ENCODE assay signal across 18 cellular contexts in genomic region chr11:73017024-73017751, GRCh38.
"Had no signal": no experiment of that assay in that cellular context is flagged by ENCODE, and none has a peak within 500 bp of the region (broad histone marks: within the 10 kb centered on the region; RNA-seq: fewer than 3 reads in every experiment).

No MANE protein-coding gene starts in this region.

- H3K4me1 ChIP-seq: uterus had no signal

- FAIRE-seq: endothelial cell of umbilical vein had no signal

- H3K4me1 Mint-ChIP-seq: mesothelial cell of epicardium had no signal

- DNase-seq: activated CD4-positive, alpha-beta T cell treated with anti-CD3 and anti-CD28 coated beads, Interleukin-2, amount 10 ng/mL, durations not matched to agents 24 days and 14 days; activated CD4-positive, CD25-positive, alpha-beta regulatory T cell; activated CD8-positive, alpha-beta memory T cell treated with anti-CD3 and anti-CD28 coated beads, Interleukin-2, amount 50 U/mL, for 4 hours; activated CD8-positive, alpha-beta T cell treated with anti-CD3 and anti-CD28 coated beads, Interleukin-2, amount 10 ng/mL, durations not matched to agents 7 days and 5 days; activated gamma-delta T cell; activated T-cell treated with anti-CD3 and anti-CD28 coated beads, Interleukin-2, amount 50 U/mL, for 48 hours; central memory CD4-positive, alpha-beta T cell; effector CD8-positive, alpha-beta T cell; foreskin keratinocyte; sigmoid colon; stimulated activated CD4-positive, alpha-beta T cell treated with anti-CD3 and anti-CD28 coated beads, Interleukin-1b, Interleukin-23, amount 100 ng/mL, for 48 hours; tibial artery; uterus had no signal

- H3K27ac Mint-ChIP-seq: activated CD4-positive, alpha-beta T cell treated with anti-CD3 and anti-CD28 coated beads, Interleukin-2, amount 10 ng/mL, durations not matched to agents 24 days and 14 days; mesothelial cell of epicardium had no signal

- H3K27me3 ChIP-seq: foreskin keratinocyte, sigmoid colon, tibial artery, uterus had no signal

- H3K9me3 ChIP-seq: sigmoid colon, tibial artery, uterus had no signal

- H3K9me3 Mint-ChIP-seq: neural crest cell had no signal

- H3K4me3 Mint-ChIP-seq: activated CD4-positive, alpha-beta T cell treated with anti-CD3 and anti-CD28 coated beads, Interleukin-2, amount 10 ng/mL, durations not matched to agents 24 days and 14 days; activated CD8-positive, alpha-beta T cell treated with anti-CD3 and anti-CD28 coated beads, Interleukin-2, amount 10 ng/mL, durations not matched to agents 7 days and 5 days; mesothelial cell of epicardium; neural crest cell had no signal

- H3K4me3 ChIP-seq: coronary artery, sigmoid colon, tibial artery, uterus had no signal

- H3K36me3 ChIP-seq: sigmoid colon, tibial artery, uterus had no signal

- H3K27me3 Mint-ChIP-seq: activated CD4-positive, alpha-beta T cell treated with anti-CD3 and anti-CD28 coated beads, Interleukin-2, amount 10 ng/mL, durations not matched to agents 24 days and 14 days had no signal

- ATAC-seq: activated CD8-positive, alpha-beta T cell treated with anti-CD3 and anti-CD28 coated beads, Interleukin-2, amount 10 ng/mL, durations not matched to agents 7 days and 5 days; activated naive CD4-positive, alpha-beta T cell treated with anti-CD3 and anti-CD28 coated beads, Interleukin-2, amount 50 U/mL, for 72 hours; foreskin keratinocyte had no signal

- H3K27ac ChIP-seq: coronary artery, foreskin keratinocyte, sigmoid colon, tibial artery, uterus had no signal
